In the genomic region with DNA sequence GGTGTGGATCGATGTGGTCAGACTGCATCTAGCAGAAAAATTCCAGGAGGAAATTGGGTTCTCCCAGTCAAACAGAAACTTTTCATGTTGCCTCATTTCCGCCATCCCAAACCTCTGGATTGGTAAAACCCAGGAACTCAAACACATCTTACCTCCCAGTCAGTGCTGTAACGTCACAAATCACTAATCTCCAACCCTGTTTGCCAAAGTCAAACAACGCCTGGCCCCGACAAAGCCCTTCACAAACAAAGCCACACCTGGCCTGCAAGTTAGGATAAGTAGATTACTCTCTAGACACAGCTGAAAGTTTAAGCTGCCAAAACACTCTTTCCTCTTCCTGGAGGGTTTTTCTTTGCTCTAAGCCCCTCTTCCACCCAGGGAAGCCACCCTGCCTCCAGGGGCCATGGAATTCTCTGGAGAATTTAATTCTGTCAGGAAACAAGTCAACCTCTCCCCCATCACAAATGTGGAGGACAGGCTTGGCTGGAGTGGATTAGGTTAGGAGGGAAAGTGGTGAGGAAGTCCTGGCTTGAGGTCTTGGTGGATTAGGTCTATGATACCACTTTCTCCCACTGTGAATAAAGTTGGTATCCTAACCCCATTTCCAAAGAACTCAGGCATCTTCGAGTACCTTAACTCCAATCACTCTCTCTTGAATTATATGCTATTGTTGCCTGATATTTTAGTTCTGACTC, we compare ENCODE assay signal across 16 cellular contexts.
DNase-seq lines count a peak whose midpoint lies in the region; ATAC-seq and TF ChIP-seq lines count a peak whose summit lies in the region.
"Had no signal": no experiment of that assay in that cellular context is flagged by ENCODE, and none has a peak within 500 bp of the region (broad histone marks: within the 10 kb centered on the region; RNA-seq: fewer than 3 reads in every experiment).

No MANE protein-coding gene starts in this region.

- ATAC-seq in mucosa of descending colon = peak; percentile 98
- no peak for ATAC-seq in GM19023 (IDR thresholded peaks at IDR 0.05; ENCODE audit: unreplicated experiment)
- no peak for ATAC-seq in GM21528 (IDR thresholded peaks at IDR 0.05; ENCODE audit: low FRiP score, unreplicated experiment)

- TF ChIP-seq CTCF in LNCaP clone FGC (IDR thresholded peaks at IDR 0.05; ENCODE audit: control insufficient read depth, extremely low read depth, insufficient read depth) = no peak
- TF ChIP-seq CTCF in mucosa of descending colon (IDR thresholded peaks at IDR 0.05) = no peak

- DNase-seq in COR-L47 (lab: John Stamatoyannopoulos, UW) (peak; percentile 51), LNCaP clone FGC (ENCODE audit: low read depth) (peak; percentile 10), NCI-H82 (lab: John Stamatoyannopoulos, UW) (peak; percentile 91), mucosa of descending colon (peak; percentile 37 to 64 (median 52)), superior temporal gyrus (ENCODE audit: extremely low spot score) (no peak), putamen (ENCODE audit: low spot score) (no peak)
- DNase-seq: activated CD4-positive, CD25-positive, alpha-beta regulatory T cell; activated effector memory CD4-positive, alpha-beta T cell treated with anti-CD3 and anti-CD28 coated beads, Interleukin-2, amount 50 U/mL, for 16 hours; anterior cingulate cortex; CD8-positive, alpha-beta memory T cell; MG63; nucleus accumbens; stimulated activated CD4-positive, alpha-beta T cell treated with anti-CD3 and anti-CD28 coated beads, Interleukin-4, amount 100 ng/mL, for 24 hours; tibial artery had no signal

- no peaks in the 10 kb centered on the region for H3K9me3 ChIP-seq in mucosa of descending colon
- H3K9me3 ChIP-seq: MG63, tibial artery had no signal

- H3K4me3 ChIP-seq in LNCaP clone FGC (ENCODE audit: low read depth, low read length) (no peak overlapping the region), mucosa of descending colon (no peak overlapping the region)
- H3K4me3 ChIP-seq: MG63, tibial artery had no signal

- H3K36me3 ChIP-seq in mucosa of descending colon (ENCODE audit: low read depth) = no peaks in the 10 kb centered on the region
- H3K36me3 ChIP-seq: MG63, tibial artery had no signal

- no peaks in the 10 kb centered on the region for H3K4me1 ChIP-seq in mucosa of descending colon (ENCODE audit: low read depth)
- H3K4me1 ChIP-seq: tibial artery had no signal

- intact Hi-C loops in mucosa of descending colon (cut with DNase I, micrococcal nuclease) = no loop called here

Comparison
In these comparisons a context has a peak if more than half of its experiments do, and no peak if none do; other contexts are left out.
1. DNase-seq: peak in COR-L47 (single experiment), LNCaP clone FGC (single experiment), NCI-H82 (single experiment) and mucosa of descending colon (3 of 3); none in superior temporal gyrus (single experiment) and putamen (single experiment).